In genomic region chr2:33094303-33094702, GRCh38 we compare ENCODE assay signal across 28 cellular contexts.
"Had no signal": no experiment of that assay in that cellular context is flagged by ENCODE, and none has a peak within 500 bp of the region (broad histone marks: within the 10 kb centered on the region; RNA-seq: fewer than 3 reads in every experiment).

No MANE protein-coding gene starts in this region.

- H3K4me1 ChIP-seq: SJSA1 had no signal

- H3K36me3 ChIP-seq: MG63, SJSA1 had no signal

- DNase-seq: activated CD4-positive, alpha-beta memory T cell treated with anti-CD3 and anti-CD28 coated beads, Interleukin-2, amount 10 ng/mL, durations not matched to agents 7 days and 5 days; activated CD4-positive, alpha-beta T cell treated with anti-CD3 and anti-CD28 coated beads, Interleukin-2, amount 50 U/mL, for 1 hour; activated CD4-positive, CD25-positive, alpha-beta regulatory T cell; activated gamma-delta T cell; activated naive CD4-positive, alpha-beta T cell treated with anti-CD3 and anti-CD28 coated beads for 36 hours; activated T-cell treated with anti-CD3 and anti-CD28 coated beads for 4 hours; activated T-cell treated with anti-CD3 and anti-CD28 coated beads, Interleukin-2, amount 50 U/mL, for 48 hours; caudate nucleus; KG1; MG63; MV-4-11; NCI-H1105; NCI-H1436; NCI-H1694 treated with DMSO at 0.1 percent for 48 hours; NCI-H2029 treated with DMSO at 0.1 percent for 48 hours; NCI-H345; NCI-H510A; NCI-H526 treated with DMSO at 0.1 percent for 48 hours; NCI-H82; NK-92 treated with Interleukin-12 subunit alpha and Interleukin-12 subunit beta, amount 100 ng/mL, for 24 hours; OCI-M1; RPMI8226; SHP77; T-helper 1 cell had no signal

- H3K9me3 ChIP-seq: SJSA1 had no signal

- ATAC-seq: activated T-helper 17 cell treated with anti-CD3 and anti-CD28 coated beads, Interleukin-2, amount 50 U/mL, for 72 hours; Panc1 had no signal

- H3K27me3 ChIP-seq: MG63 had no signal

- H3K27ac ChIP-seq: SJSA1, VCaP had no signal

- H3K4me3 ChIP-seq: MG63, SJSA1 had no signal
